8 cellular contexts compared by ENCODE assay signal in the genomic region with DNA sequence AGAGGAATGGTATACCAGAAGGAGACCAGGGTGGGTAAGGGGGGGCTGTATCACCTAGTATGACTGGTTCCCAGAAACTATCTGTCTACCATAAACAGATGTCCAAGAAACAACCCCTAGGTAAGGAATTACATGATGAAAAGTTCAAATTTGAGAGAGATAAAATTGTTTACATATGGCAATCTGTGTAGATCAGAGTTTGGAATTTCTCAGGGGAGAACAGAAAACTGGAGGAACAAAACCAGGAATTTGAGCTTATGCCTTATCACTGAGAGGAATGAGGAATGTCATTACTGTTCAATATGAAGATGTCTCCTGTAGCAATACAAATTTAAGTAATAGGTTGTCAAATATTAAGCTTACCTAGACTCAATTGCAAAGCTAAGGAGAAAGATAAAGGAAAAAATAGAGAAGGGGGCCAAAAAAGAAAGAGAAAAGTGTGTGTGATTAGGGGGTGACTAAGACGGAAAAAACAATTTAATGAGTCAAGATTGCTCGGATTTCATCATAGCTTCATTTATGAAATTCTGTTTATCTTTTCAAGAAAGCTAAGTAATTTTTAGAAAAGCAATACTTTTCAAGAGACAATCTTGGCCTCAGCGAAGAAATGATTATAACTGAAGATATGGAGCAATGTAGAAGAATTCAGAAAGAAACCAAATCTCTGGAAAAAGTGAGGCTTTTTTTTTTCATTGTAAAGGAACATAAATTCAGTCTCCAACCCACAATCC.
DNase-seq lines count a peak whose midpoint lies in the region; ATAC-seq and TF ChIP-seq lines count a peak whose summit lies in the region.

No MANE protein-coding gene starts in this region.

- peaks cover 93% of the 10 kb centered on the region for H3K4me1 ChIP-seq in left ventricle myocardium inferior
- H3K4me1 ChIP-seq in mesendoderm (ENCODE audit: control insufficient read depth, low read depth, low read length): peaks cover 15% of the 10 kb centered on the region
- H3K4me1 ChIP-seq in uterus: peaks cover 12 to 24% of the 10 kb centered on the region in 2 donors
- H3K4me1 ChIP-seq in CD4-positive, alpha-beta memory T cell (ENCODE audit: insufficient read depth, low read length): no peaks in the 10 kb centered on the region

- peaks cover 8 to 12% of the 10 kb centered on the region in 2 donors for H3K27me3 Mint-ChIP-seq in CD4-positive, alpha-beta memory T cell

- H3K36me3 ChIP-seq in left ventricle myocardium inferior (no peaks in the 10 kb centered on the region), mesendoderm (ENCODE audit: control insufficient read depth, insufficient read depth, low read length) (no peaks in the 10 kb centered on the region), uterus (no peaks in the 10 kb centered on the region)
- H3K36me3 ChIP-seq in CD4-positive, alpha-beta memory T cell (ENCODE audit: insufficient read depth, low read length): no peaks in the 10 kb centered on the region

- peak overlapping the region; percentile 30 for H2BK120ac ChIP-seq in mesendoderm (ENCODE audit: low read depth, low read length)

- H3K27me3 ChIP-seq in left ventricle myocardium inferior (ENCODE audit: low read depth) (no peaks in the 10 kb centered on the region), mesendoderm (ENCODE audit: insufficient read depth, low read length, poor library complexity) (no peaks in the 10 kb centered on the region), uterus (no peaks in the 10 kb centered on the region)
- no peaks in the 10 kb centered on the region for H3K27me3 ChIP-seq in CD4-positive, alpha-beta memory T cell (ENCODE audit: insufficient read depth, low read length)

- POLR2A ChIA-PET in CD4-positive, alpha-beta memory T cell (lab: Charles Lee; ENCODE audit: partially characterized antibody): no interaction called here

- H2BK15ac ChIP-seq in mesendoderm (replicated peaks; ENCODE audit: low read depth): no peak overlapping the region

- intact Hi-C loops in left ventricle myocardium inferior (cut with micrococcal nuclease) (no loop called here), cardiac septum (cut with DNase I) (loop anchor here (5.0 kb wide), 2 partner anchors 57 to 88 kb away; no protein-coding TSS in a partner anchor), uterus (cut with DNase I; ENCODE audit: low total_unique reads) (loop anchor here (10.0 kb wide), 1 partner anchor 201 kb away; no protein-coding TSS in a partner anchor)
- intact Hi-C loops in CD4-positive, alpha-beta memory T cell (cut with micrococcal nuclease): no loop called here

- H3K9ac ChIP-seq in mesendoderm (ENCODE audit: low read length): peak overlapping the region; percentile 70

- H3K56ac ChIP-seq in mesendoderm (ENCODE audit: low read length): peak overlapping the region; percentile 94

- no peaks in the 10 kb centered on the region for H3K9me3 Mint-ChIP-seq in CD4-positive, alpha-beta memory T cell

- peaks cover 33% of the 10 kb centered on the region for H3K79me2 ChIP-seq in mesendoderm (ENCODE audit: control insufficient read depth, insufficient read depth, low read length)

- H3K4me2 ChIP-seq in mesendoderm (ENCODE audit: low read length): peak overlapping the region; percentile 57

- H3K4me1 Mint-ChIP-seq in CD4-positive, alpha-beta memory T cell: peaks cover 4 to 11% (median 5%) of the 10 kb centered on the region in 4 donors

- no peak overlapping the region for H4K8ac ChIP-seq in mesendoderm (ENCODE audit: low read depth, low read length)

- H3K9me3 ChIP-seq in left ventricle myocardium inferior (replicated peaks) (no peaks in the 10 kb centered on the region), uterus (no peaks in the 10 kb centered on the region)
- no peaks in the 10 kb centered on the region for H3K9me3 ChIP-seq in CD4-positive, alpha-beta memory T cell (ENCODE audit: control insufficient read depth in 1 of 2, low read length in 2 of 2)

- H3K36me3 Mint-ChIP-seq in CD4-positive, alpha-beta memory T cell: no peaks in the 10 kb centered on the region

- WGBS in mesendoderm (ENCODE audit: extremely low coverage, insufficient coverage, low lambda C conversion rate): no CpG with 5 or more reads among the region's 3 CpGs

- DNase-seq in left ventricle myocardium inferior: no peak
- DNase-seq in cardiac septum (ENCODE audit: low spot score): no peak
- no peak for DNase-seq in coronary artery (ENCODE audit: low spot score)
- peak; percentile 34 for DNase-seq in mesendoderm
- no peak for DNase-seq in uterus
- no peak for DNase-seq in stimulated activated CD4-positive, alpha-beta T cell treated with anti-CD3 and anti-CD28 coated beads, Interleukin-4, amount 100 ng/mL, for 4 hours
- no peak for DNase-seq in CD4-positive, alpha-beta memory T cell

- no peak overlapping the region for H4K5ac ChIP-seq in mesendoderm (ENCODE audit: low read length)

- no peak overlapping the region for H3K4me3 Mint-ChIP-seq in CD4-positive, alpha-beta memory T cell

- peak overlapping the region; percentile 94 for H2BK5ac ChIP-seq in mesendoderm (ENCODE audit: low read length)

- H3K79me1 ChIP-seq in mesendoderm (ENCODE audit: low read length): peaks cover 12% of the 10 kb centered on the region

- TF ChIP-seq CTCF in left ventricle myocardium inferior (IDR thresholded peaks at IDR 0.05; ENCODE audit: borderline replicate concordance) (no peak), coronary artery (IDR thresholded peaks at IDR 0.05) (no peak), uterus (IDR thresholded peaks at IDR 0.05) (no peak)

- CTCF ChIA-PET in CD4-positive, alpha-beta memory T cell (lab: Charles Lee; ENCODE audit: partially characterized antibody): no interaction called here

- no peak overlapping the region for H3K23ac ChIP-seq in mesendoderm (ENCODE audit: low read length)

- H3K27ac ChIP-seq in left ventricle myocardium inferior (replicated peaks) (peak overlapping the region; percentile 88), coronary artery (peak overlapping the region; percentile 34 to 74), mesendoderm (ENCODE audit: low read depth, low read length) (peak overlapping the region; percentile 71), uterus (peak overlapping the region; percentile 87 to 93)
- no peak overlapping the region for H3K27ac ChIP-seq in CD4-positive, alpha-beta memory T cell (ENCODE audit: low read depth, low read length)

- H3K4me3 ChIP-seq in left ventricle myocardium inferior: peak overlapping the region; percentile 59
- H3K4me3 ChIP-seq in coronary artery: peak overlapping the region; percentile 61
- H3K4me3 ChIP-seq in mesendoderm (ENCODE audit: low read length): no peak overlapping the region
- peak overlapping the region; percentile 30 to 35 for H3K4me3 ChIP-seq in uterus
- H3K4me3 ChIP-seq in CD4-positive, alpha-beta memory T cell (ENCODE audit: low read length in 2 of 2): no peak overlapping the region

- H3K18ac ChIP-seq in mesendoderm (ENCODE audit: low read length): peak overlapping the region; percentile 68

- ATAC-seq in HG02884 (IDR thresholded peaks at IDR 0.05; ENCODE audit: unreplicated experiment): no peak

- peak overlapping the region in 1 of 7 donors; percentile 27 for H3K27ac Mint-ChIP-seq in CD4-positive, alpha-beta memory T cell

- TF ChIP-seq POLR2A in uterus (IDR thresholded peaks at IDR 0.05): no peak

- peak overlapping the region; percentile 17 for H3K4ac ChIP-seq in mesendoderm (ENCODE audit: low read depth, low read length)

- peak overlapping the region; percentile 75 for H2AK5ac ChIP-seq in mesendoderm (ENCODE audit: low read length)

Comparison
In these comparisons a context has a peak if more than half of its experiments do, and no peak if none do; other contexts are left out.
1. intact Hi-C loops: an anchor here in cardiac septum (5.0 kb wide) and uterus (10.0 kb wide); none called in left ventricle myocardium inferior and CD4-positive, alpha-beta memory T cell.
2. H3K4me3 ChIP-seq: peak in left ventricle myocardium inferior (single experiment), coronary artery (single experiment) and uterus (2 of 2); none in mesendoderm (single experiment) and CD4-positive, alpha-beta memory T cell (0 of 2).